14 cellular contexts compared by ENCODE assay signal in the genomic region with DNA sequence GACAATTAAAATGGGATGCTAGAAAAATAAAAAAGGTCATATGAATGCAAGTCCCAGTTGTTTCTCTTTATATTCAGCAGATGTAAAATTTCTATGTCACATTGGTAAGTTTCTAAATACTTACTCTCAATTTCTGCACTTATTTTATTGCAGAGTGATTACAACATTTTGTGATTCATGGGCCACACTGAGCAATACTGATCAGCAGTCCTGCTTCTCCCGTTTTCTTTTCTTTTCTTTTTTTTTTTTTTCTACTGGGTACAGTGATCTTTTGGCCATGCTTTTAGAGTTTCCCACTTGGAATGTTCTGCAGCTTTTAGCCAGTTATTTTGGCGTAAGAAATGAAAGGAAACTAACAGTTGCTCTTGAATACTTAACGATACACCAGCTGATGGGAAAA. TPM values are rescaled to one million over a fixed set of nuclear protein-coding genes. Genes with fewer than 3 reads are reported as not detected.
DNase-seq lines count a peak whose midpoint lies in the region; ATAC-seq and TF ChIP-seq lines count a peak whose summit lies in the region.
"Had no signal": no experiment of that assay in that cellular context is flagged by ENCODE, and none has a peak within 500 bp of the region (broad histone marks: within the 10 kb centered on the region; RNA-seq: fewer than 3 reads in every experiment).

No MANE protein-coding gene starts in this region.

- no peak for DNase-seq in body of pancreas
- no peak for DNase-seq in right cardiac atrium
- DNase-seq in thoracic aorta (ENCODE audit: low spot score): no peak
- no peak for DNase-seq in Kasumi-1 (lab: John Stamatoyannopoulos, UW)
- no peak for DNase-seq in stimulated activated effector memory CD8-positive, alpha-beta T cell treated with anti-CD3 and anti-CD28 coated beads, Interleukin-12 subunit alpha, Interleukin-12 subunit beta, amount 100 ng/mL, for 72 hours (ENCODE audit: low spot score in 2 of 2)
- DNase-seq in hepatic stellate cell (ENCODE audit: low spot score): no peak
- no peak for DNase-seq in lower leg skin (ENCODE audit: low spot score in 2 of 2)
- DNase-seq: activated CD4-positive, alpha-beta T cell treated with anti-CD3 and anti-CD28 coated beads, Interleukin-2, amount 10 ng/mL, durations not matched to agents 7 days and 5 days; MG63; right lobe of liver; T-helper 1 cell; testis had no signal

- peaks cover 19% of the 10 kb centered on the region; the same call in 1 of the 2 replicates for H3K4me1 ChIP-seq in HEK293 (ENCODE audit: control insufficient read depth, insufficient read depth, low read length)
- peaks cover 43% of the 10 kb centered on the region for H3K4me1 ChIP-seq in body of pancreas
- H3K4me1 ChIP-seq in right cardiac atrium (ENCODE audit: control insufficient read depth, insufficient read depth, low read length): peaks cover 6% of the 10 kb centered on the region
- H3K4me1 ChIP-seq in thoracic aorta (ENCODE audit: control insufficient read depth in 1 of 2, low read depth in 2 of 2): peaks cover 17 to 61% of the 10 kb centered on the region in 2 donors
- H3K4me1 ChIP-seq: testis had no signal

- H3K9me3 Mint-ChIP-seq in stimulated activated effector memory CD8-positive, alpha-beta T cell treated with anti-CD3 and anti-CD28 coated beads, Interleukin-12 subunit alpha, Interleukin-12 subunit beta, amount 100 ng/mL, for 72 hours: no peaks in the 10 kb centered on the region
- H3K9me3 Mint-ChIP-seq: activated CD4-positive, alpha-beta T cell treated with anti-CD3 and anti-CD28 coated beads, Interleukin-2, amount 10 ng/mL, durations not matched to agents 7 days and 5 days had no signal

- H3K27ac ChIP-seq in HEK293 (ENCODE audit: extremely low read depth, low read depth, low read length) (no peak overlapping the region), body of pancreas (no peak overlapping the region), right cardiac atrium (ENCODE audit: low read length) (no peak overlapping the region), thoracic aorta (no peak overlapping the region)
- H3K27ac ChIP-seq: cardiac muscle cell, right lobe of liver, testis had no signal

- no peak for TF ChIP-seq POLR2A in body of pancreas (IDR thresholded peaks at IDR 0.05)
- no peak for TF ChIP-seq POLR2A in lower leg skin (IDR thresholded peaks at IDR 0.05)

- no peak for TF ChIP-seq CTCF in HEK293 (tag by site-specific recombination; IDR thresholded peaks at IDR 0.05)
- TF ChIP-seq CTCF in body of pancreas (IDR thresholded peaks at IDR 0.05): no peak
- TF ChIP-seq CTCF in thoracic aorta (IDR thresholded peaks at IDR 0.05): no peak
- no peak for TF ChIP-seq CTCF in lower leg skin (IDR thresholded peaks at IDR 0.05)

- H3K36me3 ChIP-seq in HEK293 (ENCODE audit: control insufficient read depth in 2 of 2, insufficient read depth in 1 of 2, low read length in 2 of 2): no peaks in the 10 kb centered on the region
- no peaks in the 10 kb centered on the region for H3K36me3 ChIP-seq in body of pancreas (replicated peaks in 1 of 2; ENCODE audit: insufficient read depth in 1 of 2, low read depth in 2 of 2)
- H3K36me3 ChIP-seq in thoracic aorta: no peaks in the 10 kb centered on the region
- H3K36me3 ChIP-seq: cardiac muscle cell, MG63, right lobe of liver had no signal

- ATAC-seq in body of pancreas (peak; percentile 58), right cardiac atrium (peak; percentile 62 to 73), thoracic aorta (ENCODE audit: insufficient number of reproducible peaks, low FRiP score, low read depth) (peak; percentile 43)
- ATAC-seq in stimulated activated effector memory CD8-positive, alpha-beta T cell treated with anti-CD3 and anti-CD28 coated beads, Interleukin-12 subunit alpha, Interleukin-12 subunit beta, amount 100 ng/mL, for 72 hours: no peak

- H3K4me3 Mint-ChIP-seq in stimulated activated effector memory CD8-positive, alpha-beta T cell treated with anti-CD3 and anti-CD28 coated beads, Interleukin-12 subunit alpha, Interleukin-12 subunit beta, amount 100 ng/mL, for 72 hours: no peak overlapping the region
- H3K4me3 Mint-ChIP-seq: activated CD4-positive, alpha-beta T cell treated with anti-CD3 and anti-CD28 coated beads, Interleukin-2, amount 10 ng/mL, durations not matched to agents 7 days and 5 days had no signal

- H3K27me3 ChIP-seq in body of pancreas: no peaks in the 10 kb centered on the region
- H3K27me3 ChIP-seq in right cardiac atrium (ENCODE audit: control insufficient read depth, insufficient read depth): no peaks in the 10 kb centered on the region
- no peaks in the 10 kb centered on the region for H3K27me3 ChIP-seq in thoracic aorta (replicated peaks; ENCODE audit: insufficient read depth)
- H3K27me3 ChIP-seq: cardiac muscle cell, MG63, right lobe of liver, testis had no signal

- no peaks in the 10 kb centered on the region for H3K36me3 Mint-ChIP-seq in stimulated activated effector memory CD8-positive, alpha-beta T cell treated with anti-CD3 and anti-CD28 coated beads, Interleukin-12 subunit alpha, Interleukin-12 subunit beta, amount 100 ng/mL, for 72 hours

- H3K4me1 Mint-ChIP-seq in stimulated activated effector memory CD8-positive, alpha-beta T cell treated with anti-CD3 and anti-CD28 coated beads, Interleukin-12 subunit alpha, Interleukin-12 subunit beta, amount 100 ng/mL, for 72 hours: peaks cover 14% of the 10 kb centered on the region

- H3K9me3 ChIP-seq in HEK293 (ENCODE audit: control insufficient read depth, insufficient read depth, low read depth, low read length) (no peaks in the 10 kb centered on the region), body of pancreas (no peaks in the 10 kb centered on the region), right cardiac atrium (ENCODE audit: control insufficient read depth, low read length) (no peaks in the 10 kb centered on the region), thoracic aorta (no peaks in the 10 kb centered on the region)
- H3K9me3 ChIP-seq: MG63, right lobe of liver, testis had no signal

- H3K27ac Mint-ChIP-seq in stimulated activated effector memory CD8-positive, alpha-beta T cell treated with anti-CD3 and anti-CD28 coated beads, Interleukin-12 subunit alpha, Interleukin-12 subunit beta, amount 100 ng/mL, for 72 hours: no peak overlapping the region
- H3K27ac Mint-ChIP-seq: activated CD4-positive, alpha-beta T cell treated with anti-CD3 and anti-CD28 coated beads, Interleukin-2, amount 10 ng/mL, durations not matched to agents 7 days and 5 days had no signal

- intact Hi-C loops in body of pancreas (cut with DNase I): no loop called here
- intact Hi-C loops in right cardiac atrium (cut with DNase I): loop anchor here in 1 of 4 donors (10.0 kb wide), 1 partner anchor 218 kb away; no protein-coding TSS in a partner anchor
- intact Hi-C loops in lower leg skin (cut with DNase I; ENCODE audit: low total_unique reads): no loop called here

- WGBS in body of pancreas, 2 donors: 67 to 69% methylated on average over 3 of the region's 3 CpGs
- whole genome bisulfite sequencing in right cardiac atrium: 41% methylated on average over 3 of the region's 3 CpGs
- WGBS in lower leg skin, 2 donors: 42 to 51% methylated on average over 3 of the region's 3 CpGs

- H3K4me3 ChIP-seq in HEK293 (ENCODE audit: low read depth, low read length): no peak overlapping the region
- H3K4me3 ChIP-seq in body of pancreas: no peak overlapping the region
- no peak overlapping the region for H3K4me3 ChIP-seq in right cardiac atrium (ENCODE audit: low read length)
- peak overlapping the region; percentile 41 for H3K4me3 ChIP-seq in thoracic aorta
- H3K4me3 ChIP-seq in lower leg skin (ENCODE audit: low read depth, poor library complexity, severe bottlenecking): no peak overlapping the region
- H3K4me3 ChIP-seq: cardiac muscle cell, MG63, right lobe of liver, testis had no signal

- POLR2A ChIA-PET in HEK293 (lab: Yijun Ruan, JAX): no interaction called here

- CTCF ChIA-PET in HEK293 (lab: Yijun Ruan, JAX): interaction anchor here (0.7 kb wide), 1 partner anchor 383 kb away, joined by 3 read pairs; no protein-coding TSS in a partner anchor

TF ChIP-seq in HEK293, 187 proteins besides CTCF, POLR2A, EP300 and RAD21:
- TF ChIP-seq PRDM1 (tag by site-specific recombination; IDR thresholded peaks at IDR 0.05): peak; percentile 46
- no peak for TF ChIP-seq YY2 (tag by site-specific recombination; IDR thresholded peaks at IDR 0.05)
- TF ChIP-seq, protein P1, sequence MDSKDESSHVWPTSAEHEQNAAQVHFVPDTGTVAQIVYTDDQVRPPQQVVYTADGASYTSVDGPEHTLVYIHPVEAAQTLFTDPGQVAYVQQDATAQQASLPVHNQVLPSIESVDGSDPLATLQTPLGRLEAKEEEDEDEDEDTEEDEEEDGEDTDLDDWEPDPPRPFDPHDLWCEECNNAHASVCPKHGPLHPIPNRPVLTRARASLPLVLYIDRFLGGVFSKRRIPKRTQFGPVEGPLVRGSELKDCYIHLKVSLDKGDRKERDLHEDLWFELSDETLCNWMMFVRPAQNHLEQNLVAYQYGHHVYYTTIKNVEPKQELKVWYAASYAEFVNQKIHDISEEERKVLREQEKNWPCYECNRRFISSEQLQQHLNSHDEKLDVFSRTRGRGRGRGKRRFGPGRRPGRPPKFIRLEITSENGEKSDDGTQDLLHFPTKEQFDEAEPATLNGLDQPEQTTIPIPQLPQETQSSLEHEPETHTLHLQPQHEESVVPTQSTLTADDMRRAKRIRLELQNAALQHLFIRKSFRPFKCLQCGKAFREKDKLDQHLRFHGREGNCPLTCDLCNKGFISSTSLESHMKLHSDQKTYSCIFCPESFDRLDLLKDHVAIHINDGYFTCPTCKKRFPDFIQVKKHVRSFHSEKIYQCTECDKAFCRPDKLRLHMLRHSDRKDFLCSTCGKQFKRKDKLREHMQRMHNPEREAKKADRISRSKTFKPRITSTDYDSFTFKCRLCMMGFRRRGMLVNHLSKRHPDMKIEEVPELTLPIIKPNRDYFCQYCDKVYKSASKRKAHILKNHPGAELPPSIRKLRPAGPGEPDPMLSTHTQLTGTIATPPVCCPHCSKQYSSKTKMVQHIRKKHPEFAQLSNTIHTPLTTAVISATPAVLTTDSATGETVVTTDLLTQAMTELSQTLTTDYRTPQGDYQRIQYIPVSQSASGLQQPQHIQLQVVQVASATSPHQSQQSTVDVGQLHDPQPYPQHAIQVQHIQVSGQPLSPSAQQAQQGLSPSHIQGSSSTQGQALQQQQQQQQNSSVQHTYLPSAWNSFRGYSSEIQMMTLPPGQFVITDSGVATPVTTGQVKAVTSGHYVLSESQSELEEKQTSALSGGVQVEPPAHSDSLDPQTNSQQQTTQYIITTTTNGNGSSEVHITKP (tag by site-specific recombination; IDR thresholded peaks at IDR 0.05): 0 out of 2 replicates have a peak, but pooled peaks have one; percentile 15
TF ChIP-seq in HEK293: peak in this region for 2.

RNA-seq across cellular contexts. Expression of gene LIMS1, which starts 38.8 kb away (rescaled TPM):
- total RNA-seq in body of pancreas (10 to 100 TPM; 19.1 to 28.3 TPM), right cardiac atrium (10 to 100 TPM; 45.5 to 65.6 (median 55.9) TPM), thoracic aorta (100 to 1,000 TPM; 171 to 199 TPM), lower leg skin (10 to 100 TPM; 43.6 to 89.3 (median 59.6) TPM)
- polyA plus RNA-seq in right cardiac atrium: 21.4 TPM
